8 cellular contexts compared by ENCODE assay signal in the genomic region with DNA sequence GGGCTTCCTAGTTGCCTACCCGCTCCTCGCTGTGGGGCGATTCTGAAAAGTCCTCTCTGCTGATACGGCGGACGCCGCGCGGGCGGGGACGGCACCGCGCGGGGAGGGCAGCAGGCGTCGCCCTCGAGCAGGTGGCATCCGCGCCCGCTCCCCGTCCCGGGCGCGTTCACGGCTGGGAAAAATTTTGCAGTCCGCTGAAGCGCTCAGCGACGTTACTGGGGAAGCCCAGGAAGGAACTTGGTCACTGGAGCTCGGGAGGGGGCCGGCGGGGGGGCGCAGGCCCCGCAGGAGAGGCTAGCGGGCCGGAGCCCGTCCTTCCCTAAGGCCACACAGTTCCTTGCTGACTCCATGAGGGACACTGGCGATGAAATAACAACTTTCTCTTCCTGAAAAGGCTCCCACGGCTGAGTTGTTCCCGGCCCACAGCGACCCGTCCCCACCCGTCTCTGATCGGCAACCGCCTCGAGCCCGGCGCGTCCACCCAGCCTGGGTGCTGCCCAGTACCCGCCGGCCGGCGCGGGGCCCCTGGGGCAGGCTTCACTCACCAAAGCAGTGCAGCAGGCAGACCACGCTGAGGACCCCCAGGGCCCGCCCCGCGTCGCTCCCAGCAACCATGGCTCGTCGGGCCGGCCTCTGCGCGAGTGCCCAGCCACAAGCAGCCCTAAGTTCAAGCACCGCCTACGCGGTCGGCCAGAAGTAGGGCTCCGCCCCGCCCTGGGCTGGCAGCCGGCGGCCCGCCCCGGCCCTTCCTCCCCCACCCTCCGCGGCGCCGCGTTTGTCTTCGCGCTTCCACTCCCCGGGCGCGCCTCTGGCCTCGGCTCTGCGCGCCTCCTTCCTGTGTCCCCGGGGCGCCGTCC. TPM values are rescaled to one million over a fixed set of nuclear protein-coding genes. Genes with fewer than 3 reads are reported as not detected.
A peak's percentile ranks its signal among the peaks of the same experiment; 100 is the strongest.
DNase-seq lines count a peak whose midpoint lies in the region; ATAC-seq, FAIRE-seq and TF ChIP-seq lines count a peak whose summit lies in the region.

A gene with protein sequence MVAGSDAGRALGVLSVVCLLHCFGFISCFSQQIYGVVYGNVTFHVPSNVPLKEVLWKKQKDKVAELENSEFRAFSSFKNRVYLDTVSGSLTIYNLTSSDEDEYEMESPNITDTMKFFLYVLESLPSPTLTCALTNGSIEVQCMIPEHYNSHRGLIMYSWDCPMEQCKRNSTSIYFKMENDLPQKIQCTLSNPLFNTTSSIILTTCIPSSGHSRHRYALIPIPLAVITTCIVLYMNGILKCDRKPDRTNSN (minus strand): TSS at position 669 of the 857 bp plus-strand sequence. CDS start 54 bp downstream, at position 615.

- H3K27ac ChIP-seq in HUES64 (ENCODE audit: low read depth, low read length) (peak within 1 kb of the TSS; percentile 39), fibroblast of lung (ENCODE audit: insufficient read depth, low read length) (peak within 1 kb of the TSS; percentile 56)

- H3K4me3 Mint-ChIP-seq in activated T-helper 1 cell treated with anti-CD3 and anti-CD28 coated beads, Interleukin-12 subunit alpha, Interleukin-12 subunit beta, Interleukin-2, Interleukin-4 antibody, amounts not matched to agents 30 ng/mL and 10 ng/mL and 1 ng/mL, durations not matched to agents 14 hours and 24 hours and 36 hours, result peak within 1 kb of the TSS; percentile 90
- H3K4me3 Mint-ChIP-seq in naive thymus-derived CD8-positive, alpha-beta T cell, result peak within 1 kb of the TSS; percentile 82 to 93 (median 88)

- H3K9me3 ChIP-seq in HUES64 (ENCODE audit: insufficient read depth, low read depth, low read length) (no peaks in the 10 kb centered on the region), fibroblast of lung (ENCODE audit: control insufficient read depth, insufficient read depth, low read depth, low read length) (no peaks in the 10 kb centered on the region)

- H3K4me1 Mint-ChIP-seq in activated T-helper 1 cell treated with anti-CD3 and anti-CD28 coated beads, Interleukin-12 subunit alpha, Interleukin-12 subunit beta, Interleukin-2, Interleukin-4 antibody, amounts not matched to agents 30 ng/mL and 10 ng/mL and 1 ng/mL, durations not matched to agents 14 hours and 24 hours and 36 hours (ENCODE audit: low read depth), result peaks cover 74% of the 10 kb centered on the region
- peaks cover 12 to 48% (median 34%) of the 10 kb centered on the region in 4 donors for H3K4me1 Mint-ChIP-seq in naive thymus-derived CD8-positive, alpha-beta T cell

- H3K79me2 ChIP-seq in fibroblast of lung (ENCODE audit: control insufficient read depth, insufficient read depth, low read length), result no peaks in the 10 kb centered on the region

- H3K4me3 ChIP-seq in HUES64 (ENCODE audit: low read length) (peak within 1 kb of the TSS; percentile 91), fibroblast of lung (replicated peaks in 1 of 4; ENCODE audit: control extremely low read depth in 1 of 4, insufficient read depth in 1 of 4, low read depth in 3 of 4, low read length in 4 of 4) (peak within 1 kb of the TSS; percentile 57 to 83 (median 70))

- peak; percentile 55 for ATAC-seq in GM21447 (IDR thresholded peaks at IDR 0.05; ENCODE audit: unreplicated experiment)
- ATAC-seq in naive thymus-derived CD8-positive, alpha-beta T cell, result peak; percentile 85 to 88

- H3K36me3 Mint-ChIP-seq in activated T-helper 1 cell treated with anti-CD3 and anti-CD28 coated beads, Interleukin-12 subunit alpha, Interleukin-12 subunit beta, Interleukin-2, Interleukin-4 antibody, amounts not matched to agents 30 ng/mL and 10 ng/mL and 1 ng/mL, durations not matched to agents 14 hours and 24 hours and 36 hours (ENCODE audit: low read depth), result peaks cover 25% of the 10 kb centered on the region
- no peaks in the 10 kb centered on the region for H3K36me3 Mint-ChIP-seq in naive thymus-derived CD8-positive, alpha-beta T cell

- H3K4me2 ChIP-seq in fibroblast of lung (ENCODE audit: extremely low read depth, insufficient read depth, low read length), result peak within 1 kb of the TSS; percentile 73

- intact Hi-C loops in activated T-helper 1 cell treated with anti-CD3 and anti-CD28 coated beads, Interleukin-12 subunit alpha, Interleukin-12 subunit beta, Interleukin-2, Interleukin-4 antibody, amounts not matched to agents 30 ng/mL and 10 ng/mL and 1 ng/mL, durations not matched to agents 14 hours and 24 hours and 36 hours (cut with micrococcal nuclease), result loop anchor here (1.0 to 5.0 kb wide), 12 partner anchors 14 to 1092 kb away; a partner anchor contains a TSS

- POLR2A ChIA-PET in naive thymus-derived CD8-positive, alpha-beta T cell (lab: Charles Lee), result no interaction called here

- FAIRE-seq in RCC 7860 (lab: Jason Lieb, UNC), result no peak

- H3K36me3 ChIP-seq in HUES64 (ENCODE audit: insufficient read depth, low read length), result no peaks in the 10 kb centered on the region
- H3K36me3 ChIP-seq in fibroblast of lung (ENCODE audit: control insufficient read depth, insufficient read depth, low read length), result no peaks in the 10 kb centered on the region

- under 1% methylated on average over 88 of the region's 90 CpGs for WGBS in HUES64

- H3K27me3 Mint-ChIP-seq in activated T-helper 1 cell treated with anti-CD3 and anti-CD28 coated beads, Interleukin-12 subunit alpha, Interleukin-12 subunit beta, Interleukin-2, Interleukin-4 antibody, amounts not matched to agents 30 ng/mL and 10 ng/mL and 1 ng/mL, durations not matched to agents 14 hours and 24 hours and 36 hours (ENCODE audit: insufficient read depth), result no peaks in the 10 kb centered on the region
- H3K27me3 Mint-ChIP-seq in naive thymus-derived CD8-positive, alpha-beta T cell, result peaks cover 0 to 9% (median 0%) of the 10 kb centered on the region in 5 donors

- peak within 1 kb of the TSS; percentile 90 for H3K27ac Mint-ChIP-seq in activated T-helper 1 cell treated with anti-CD3 and anti-CD28 coated beads, Interleukin-12 subunit alpha, Interleukin-12 subunit beta, Interleukin-2, Interleukin-4 antibody, amounts not matched to agents 30 ng/mL and 10 ng/mL and 1 ng/mL, durations not matched to agents 14 hours and 24 hours and 36 hours
- H3K27ac Mint-ChIP-seq in naive thymus-derived CD8-positive, alpha-beta T cell, result peak within 1 kb of the TSS; percentile 46 to 92 (median 84)

- H3K9me3 Mint-ChIP-seq in activated T-helper 1 cell treated with anti-CD3 and anti-CD28 coated beads, Interleukin-12 subunit alpha, Interleukin-12 subunit beta, Interleukin-2, Interleukin-4 antibody, amounts not matched to agents 30 ng/mL and 10 ng/mL and 1 ng/mL, durations not matched to agents 14 hours and 24 hours and 36 hours, result no peaks in the 10 kb centered on the region
- H3K9me3 Mint-ChIP-seq in naive thymus-derived CD8-positive, alpha-beta T cell, result no peaks in the 10 kb centered on the region

- peak; percentile 35 for DNase-seq in DMS53 treated with DMSO at 0.1 percent for 48 hours (lab: John Stamatoyannopoulos, UW; ENCODE audit: unreplicated experiment)
- peak; percentile 77 for DNase-seq in RCC 7860 (ENCODE audit: low spot score)
- peak; percentile 81 for DNase-seq in activated T-helper 1 cell treated with anti-CD3 and anti-CD28 coated beads, Interleukin-12 subunit alpha, Interleukin-12 subunit beta, Interleukin-2, Interleukin-4 antibody, amounts not matched to agents 30 ng/mL and 10 ng/mL and 1 ng/mL, durations not matched to agents 14 hours and 24 hours and 36 hours (ENCODE audit: low spot score)
- DNase-seq in fibroblast of lung (ENCODE audit: low read depth in 2 of 2), result peak; percentile 76 to 84
- peak; percentile 50 to 78 (median 66) for DNase-seq in naive thymus-derived CD8-positive, alpha-beta T cell
- DNase-seq in stimulated activated naive CD4-positive, alpha-beta T cell (lab: John Stamatoyannopoulos, UW), result peak; percentile 31 to 67 (median 56)

- peak; percentile 32 to 41 for TF ChIP-seq CTCF in fibroblast of lung (conservative IDR thresholded peaks at IDR 0.05 in 1 of 2, IDR thresholded peaks at IDR 0.05 in 1 of 2; ENCODE audit: low read depth in 1 of 2, low read length in 2 of 2)

- H3K9ac ChIP-seq in HUES64 (ENCODE audit: low read depth, low read length) (peak within 1 kb of the TSS; percentile 81), fibroblast of lung (ENCODE audit: insufficient read depth, low read length) (peak within 1 kb of the TSS; percentile 73)

- H3K27me3 ChIP-seq in HUES64 (ENCODE audit: insufficient read depth, low read length), result peaks cover 12% of the 10 kb centered on the region
- peaks cover 4% of the 10 kb centered on the region for H3K27me3 ChIP-seq in fibroblast of lung (ENCODE audit: control insufficient read depth, insufficient read depth, low read length)

- H2AFZ ChIP-seq in fibroblast of lung (ENCODE audit: low read length), result peak within 1 kb of the TSS; percentile 81

- H4K20me1 ChIP-seq in fibroblast of lung (ENCODE audit: control insufficient read depth, extremely low read depth, insufficient read depth, low read length), result no peaks in the 10 kb centered on the region

- peaks cover 6% of the 10 kb centered on the region; the same call in 1 of the 2 replicates for H3K4me1 ChIP-seq in HUES64 (ENCODE audit: insufficient read depth, low read length)
- H3K4me1 ChIP-seq in fibroblast of lung (ENCODE audit: control insufficient read depth, extremely low read depth, insufficient read depth, low read length), result peaks cover 3% of the 10 kb centered on the region

RNA-seq across cellular contexts. Expression of the gene that starts here (rescaled TPM):
- polyA plus RNA-seq in HUES64 (2013, experiment 1 of 2), result 8.0 TPM
- 7.7 TPM for polyA plus RNA-seq in HUES64 (2013, experiment 2 of 2)
- 35.3 and 37.8 TPM in 2 replicates for total RNA-seq in activated T-helper 1 cell treated with anti-CD3 and anti-CD28 coated beads, Interleukin-12 subunit alpha, Interleukin-12 subunit beta, Interleukin-2, Interleukin-4 antibody, amounts not matched to agents 30 ng/mL and 10 ng/mL and 1 ng/mL, durations not matched to agents 14 hours and 24 hours and 36 hours
- total RNA-seq in fibroblast of lung, result 5.6 and 8.4 TPM in 2 replicates
- polyA plus RNA-seq in fibroblast of lung, result 10.0 and 16.3 TPM in 2 replicates
- 6.2 and 8.6 TPM in 2 replicates for polyA plus RNA-seq in fibroblast of lung (2012)
- 0.41 TPM in 1 of 2 replicates, not detected in the other for polyA minus RNA-seq in fibroblast of lung (ENCODE audit: low replicate concordance)
- 1 to 10 TPM; 4.8 to 9.7 TPM for total RNA-seq in naive thymus-derived CD8-positive, alpha-beta T cell
- polyA plus RNA-seq in naive thymus-derived CD8-positive, alpha-beta T cell, result 10 to 100 TPM in 1 of 3 donors, 1 to 10 TPM in 2; 1.7 to 16.0 (median 2.5) TPM

Comparison
In these comparisons a context has a peak if more than half of its experiments do, and no peak if none do; other contexts are left out.
1. Peak in every context shown above with its lines: DNase-seq, ATAC-seq, H3K4me3 ChIP-seq and H3K27ac ChIP-seq.